In the genomic region with DNA sequence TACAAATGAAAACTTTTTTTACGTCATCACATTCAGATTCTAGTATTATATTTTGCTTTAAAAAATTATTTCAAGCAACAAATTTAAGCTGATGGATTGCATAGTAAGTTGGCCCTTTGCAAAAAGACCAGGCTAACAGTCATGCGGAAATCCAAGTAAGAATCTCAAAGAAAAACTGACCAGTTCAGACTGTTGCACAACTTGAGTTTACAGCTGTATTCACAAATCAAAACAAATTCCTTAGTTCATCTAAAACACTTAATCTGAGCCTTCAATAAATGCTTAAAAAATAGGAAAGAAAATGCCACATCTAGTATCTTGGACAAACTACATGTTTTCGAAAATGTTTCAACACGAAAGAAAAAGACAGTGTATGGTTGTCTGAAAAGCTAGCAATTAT, we compare ENCODE assay signal across 9 cellular contexts. TPM values are rescaled to one million over a fixed set of nuclear protein-coding genes. Genes with fewer than 3 reads are reported as not detected.
DNase-seq lines count a peak whose midpoint lies in the region; ATAC-seq and TF ChIP-seq lines count a peak whose summit lies in the region.
"Had no signal": no experiment of that assay in that cellular context is flagged by ENCODE, and none has a peak within 500 bp of the region (broad histone marks: within the 10 kb centered on the region; RNA-seq: fewer than 3 reads in every experiment).

No MANE protein-coding gene starts in this region.

- H3K4me1 ChIP-seq in adipocyte (ENCODE audit: control insufficient read depth, insufficient read depth, low read length) (peaks cover 25% of the 10 kb centered on the region), suprapubic skin (peaks cover 34% of the 10 kb centered on the region)

- peak overlapping the region; percentile 90 for H3K9ac ChIP-seq in adipocyte (ENCODE audit: low read length)

- H3K4me3 Mint-ChIP-seq in T-helper 2 cell treated with Interferon-gamma antibody and Interleukin-4, amounts not matched to agents 5 μg/mL and 100 μg/mL, for 36 hours, result peak overlapping the region; percentile 96

- H3K27me3 ChIP-seq in adipocyte (replicated peaks; ENCODE audit: control insufficient read depth, insufficient read depth, low read length), result no peaks in the 10 kb centered on the region
- H3K27me3 ChIP-seq in kidney epithelial cell (ENCODE audit: control insufficient read depth, insufficient read depth, low read length), result no peaks in the 10 kb centered on the region
- H3K27me3 ChIP-seq in suprapubic skin, result no peaks in the 10 kb centered on the region

- 50% methylated on average over 4 of the region's 4 CpGs for WGBS in suprapubic skin

- TF ChIP-seq POLR2A in suprapubic skin (IDR thresholded peaks at IDR 0.05), result no peak

- peaks cover 34% of the 10 kb centered on the region for H3K36me3 Mint-ChIP-seq in T-helper 2 cell treated with Interferon-gamma antibody and Interleukin-4, amounts not matched to agents 5 μg/mL and 100 μg/mL, for 36 hours (ENCODE audit: low read depth)

- H3K4me3 ChIP-seq in adipocyte (ENCODE audit: low read length), result peak overlapping the region; percentile 95
- H3K4me3 ChIP-seq in kidney epithelial cell (ENCODE audit: low read depth, low read length), result peak overlapping the region; percentile 79
- H3K4me3 ChIP-seq in suprapubic skin, result peak overlapping the region; percentile 87

- H3K36me3 ChIP-seq in adipocyte (ENCODE audit: control insufficient read depth, insufficient read depth, low read length, severe bottlenecking) (peaks cover 31% of the 10 kb centered on the region), kidney epithelial cell (ENCODE audit: control insufficient read depth, insufficient read depth, low read length) (no peaks in the 10 kb centered on the region), suprapubic skin (peaks cover 21% of the 10 kb centered on the region)

- ATAC-seq in GM19035 (IDR thresholded peaks at IDR 0.05; ENCODE audit: unreplicated experiment), result no peak

- TF ChIP-seq EP300 in suprapubic skin (IDR thresholded peaks at IDR 0.05), result no peak

- H3K27ac ChIP-seq in suprapubic skin, result no peak overlapping the region

- H3K27me3 Mint-ChIP-seq in T-helper 2 cell treated with Interferon-gamma antibody and Interleukin-4, amounts not matched to agents 5 μg/mL and 100 μg/mL, for 36 hours (ENCODE audit: low read depth), result no peaks in the 10 kb centered on the region

- TF ChIP-seq CTCF in kidney epithelial cell (IDR thresholded peaks at IDR 0.05; ENCODE audit: insufficient read depth, low read length, poor library complexity, severe bottlenecking) (no peak), suprapubic skin (IDR thresholded peaks at IDR 0.05) (no peak)

- H3K9me3 ChIP-seq in adipocyte (ENCODE audit: control insufficient read depth, low read length) (no peaks in the 10 kb centered on the region), suprapubic skin (no peaks in the 10 kb centered on the region)

- H3K27ac Mint-ChIP-seq in T-helper 2 cell treated with Interferon-gamma antibody and Interleukin-4, amounts not matched to agents 5 μg/mL and 100 μg/mL, for 36 hours, result peak overlapping the region; percentile 99

- H3K4me1 Mint-ChIP-seq in T-helper 2 cell treated with Interferon-gamma antibody and Interleukin-4, amounts not matched to agents 5 μg/mL and 100 μg/mL, for 36 hours (ENCODE audit: low read depth), result peaks cover 29% of the 10 kb centered on the region

- H3K9me3 Mint-ChIP-seq in T-helper 2 cell treated with Interferon-gamma antibody and Interleukin-4, amounts not matched to agents 5 μg/mL and 100 μg/mL, for 36 hours, result no peaks in the 10 kb centered on the region

- DNase-seq in T-helper 2 cell treated with Interferon-gamma antibody and Interleukin-4, amounts not matched to agents 5 μg/mL and 100 μg/mL, for 36 hours (ENCODE audit: low spot score), result no peak
- DNase-seq in T-helper 2 cell (no peak), adipocyte (ENCODE audit: low read depth) (peak; percentile 18), kidney epithelial cell (ENCODE audit: low read depth) (no peak), suprapubic skin (ENCODE audit: low spot score in 2 of 2) (no peak), DMS53 (lab: John Stamatoyannopoulos, UW) (no peak), NCI-H2171 treated with DMSO at 0.1 percent for 48 hours (lab: John Stamatoyannopoulos, UW) (no peak)
- DNase-seq: activated effector memory CD4-positive, alpha-beta T cell treated with Interleukin-2 at 50 U/mL for 16 hours had no signal

RNA-seq across cellular contexts. Expression of a gene that starts 0.8 kb away (rescaled TPM):
- total RNA-seq in kidney epithelial cell, result 89.2 and 101 TPM in 2 replicates
- total RNA-seq in suprapubic skin, result 10 to 100 TPM; 46.9 to 99.6 (median 84.3) TPM

RNA-seq across cellular contexts. Expression of a gene that starts 1.0 kb away (rescaled TPM):
- 5.3 and 5.5 TPM in 2 replicates for total RNA-seq in kidney epithelial cell
- 10 to 100 TPM; 10.2 to 13.0 (median 11.6) TPM for total RNA-seq in suprapubic skin
